ENCODE assay signal across 17 cellular contexts in genomic region chr20:61443541-61444126, GRCh38.
"Had no signal": no experiment of that assay in that cellular context is flagged by ENCODE, and none has a peak within 500 bp of the region (broad histone marks: within the 10 kb centered on the region; RNA-seq: fewer than 3 reads in every experiment).

No MANE protein-coding gene starts in this region.

- H3K4me3 ChIP-seq: ascending aorta, lung, pancreas, sigmoid colon, thoracic aorta, upper lobe of right lung had no signal

- H3K9me3 ChIP-seq: ascending aorta, pancreas, sigmoid colon, thoracic aorta, upper lobe of right lung had no signal

- DNase-seq: activated CD4-positive, alpha-beta T cell treated with anti-CD3 and anti-CD28 coated beads, Interleukin-2, amount 50 U/mL, for 48 hours; activated naive CD4-positive, alpha-beta T cell treated with anti-CD3 and anti-CD28 coated beads for 36 hours; activated naive CD8-positive, alpha-beta T cell treated with anti-CD3 and anti-CD28 coated beads, Interleukin-2, amount 50 U/mL, for 24 hours; foreskin melanocyte; naive B cell; pancreas; sigmoid colon; stimulated activated CD4-positive, alpha-beta T cell treated with anti-CD3 and anti-CD28 coated beads, Interleukin-12 subunit alpha, Interleukin-12 subunit beta, amount 100 ng/mL, for 4 hours; stimulated activated CD4-positive, alpha-beta T cell treated with anti-CD3 and anti-CD28 coated beads, Interleukin-2, amount 100 ng/mL, for 24 hours; T-cell; T-helper 9 cell; upper lobe of right lung had no signal

- H3K27ac ChIP-seq: ascending aorta, pancreas, sigmoid colon, thoracic aorta, upper lobe of right lung had no signal

- H3K4me1 ChIP-seq: ascending aorta, pancreas, sigmoid colon, upper lobe of right lung had no signal

- FAIRE-seq: pancreas had no signal

- ATAC-seq: activated naive CD8-positive, alpha-beta T cell treated with anti-CD3 and anti-CD28 coated beads, Interleukin-2, amount 50 U/mL, for 24 hours; activated T-helper 17 cell treated with anti-CD3 and anti-CD28 coated beads, Interleukin-2, amount 50 U/mL, for 72 hours; esophagus mucosa; pancreas; T-cell; upper lobe of right lung had no signal

- H3K36me3 ChIP-seq: ascending aorta, pancreas, sigmoid colon, thoracic aorta, upper lobe of right lung had no signal

- H3K27me3 ChIP-seq: ascending aorta had no signal
